In genomic region chr12:121295123-121295745, GRCh38 we compare ENCODE assay signal across 8 cellular contexts. TPM values are rescaled to one million over a fixed set of nuclear protein-coding genes. Genes with fewer than 3 reads are reported as not detected.
A peak's percentile ranks its signal among the peaks of the same experiment; 100 is the strongest.
DNase-seq lines count a peak whose midpoint lies in the region; ATAC-seq and TF ChIP-seq lines count a peak whose summit lies in the region.

No MANE protein-coding gene starts in this region.

- peaks cover 17% of the 10 kb centered on the region for H3K4me1 Mint-ChIP-seq in nephron

- peak; percentile 3 for DNase-seq in NCI-H1436 (lab: John Stamatoyannopoulos, UW)
- DNase-seq in NCI-H1436 treated with DMSO at 0.1 percent for 48 hours (lab: John Stamatoyannopoulos, UW), result no peak
- peak; percentile 30 for DNase-seq in RKO (ENCODE audit: low spot score)
- DNase-seq in H4 (ENCODE audit: low spot score), result no peak

- 18 to 31% methylated on average over 6 to 7 of the region's 7 CpGs for WGBS in ectodermal cell, 2 experiments

- ATAC-seq in activated CD4-positive, CD25-positive, alpha-beta regulatory T cell treated with anti-CD3 and anti-CD28 coated beads, Interleukin-2, amount 50 U/mL, for 24 hours, result no peak
- no peak for ATAC-seq in GM19455 (IDR thresholded peaks at IDR 0.05; ENCODE audit: unreplicated experiment)

- H3K36me3 ChIP-seq in ectodermal cell (ENCODE audit: control insufficient read depth, insufficient read depth, low read length), result no peaks in the 10 kb centered on the region

- peaks cover 9% of the 10 kb centered on the region for H3K36me3 Mint-ChIP-seq in nephron (ENCODE audit: low read depth)

- no peak for TF ChIP-seq CTCF in nephron (IDR thresholded peaks at IDR 0.05; ENCODE audit: unreplicated experiment in 3 of 3)

- peak overlapping the region in 2 of 3 experiments; percentile 60 to 65 for H3K27ac Mint-ChIP-seq in nephron

- H3K4me3 Mint-ChIP-seq in nephron, result peak overlapping the region; percentile 90 to 91 (median 91)

- no peaks in the 10 kb centered on the region for H3K9me3 Mint-ChIP-seq in nephron

- H3K27me3 Mint-ChIP-seq in nephron (ENCODE audit: low read depth), result no peaks in the 10 kb centered on the region

- no peaks in the 10 kb centered on the region for H3K27me3 ChIP-seq in ectodermal cell (ENCODE audit: control insufficient read depth, insufficient read depth, low read length, poor library complexity, severe bottlenecking)

- H3K27ac ChIP-seq in ectodermal cell (ENCODE audit: insufficient read depth, low read depth, low read length, poor library complexity, severe bottlenecking), result no peak overlapping the region

- H3K4me1 ChIP-seq in ectodermal cell (ENCODE audit: control insufficient read depth, insufficient read depth, low read length), result peaks cover 3% of the 10 kb centered on the region

- no peaks in the 10 kb centered on the region for H3K9me3 ChIP-seq in ectodermal cell (ENCODE audit: control insufficient read depth, low read length)

- H3K4me3 ChIP-seq in ectodermal cell (ENCODE audit: insufficient read depth, low read depth, low read length), result peak overlapping the region; percentile 89

RNA-seq across cellular contexts. Expression of gene CAMKK2, which starts 1.3 kb away (rescaled TPM):
- polyA plus RNA-seq in ectodermal cell (2013, experiment 1 of 4), result 35.5 TPM
- polyA plus RNA-seq in ectodermal cell (2013, experiment 2 of 4), result 37.6 TPM
- polyA plus RNA-seq in ectodermal cell (2013, experiment 3 of 4), result 26.4 TPM
- polyA plus RNA-seq in ectodermal cell (2013, experiment 4 of 4), result 29.5 TPM
- 3.2 and 4.1 TPM in 2 replicates for total RNA-seq in H4 (2014; rRNA removed; shearing (Covaris generic))

RNA-seq across cellular contexts. Expression of gene ANAPC5, which starts 57.0 kb away (rescaled TPM):
- polyA plus RNA-seq in ectodermal cell (2013, experiment 1 of 4), result 115 TPM
- 128 TPM for polyA plus RNA-seq in ectodermal cell (2013, experiment 2 of 4)
- 90.6 TPM for polyA plus RNA-seq in ectodermal cell (2013, experiment 3 of 4)
- polyA plus RNA-seq in ectodermal cell (2013, experiment 4 of 4), result 94.8 TPM
- total RNA-seq in H4 (2014; rRNA removed; shearing (Covaris generic)), result 128 and 134 TPM in 2 replicates

Comparison
In these comparisons a context has a peak if more than half of its experiments do, and no peak if none do; other contexts are left out.
1. DNase-seq: peak in NCI-H1436 (single experiment) and RKO (single experiment); none in NCI-H1436 treated with DMSO at 0.1 percent for 48 hours (single experiment) and H4 (single experiment).